8 cellular contexts compared by ENCODE assay signal in genomic region chr12:109995366-109995702, GRCh38. TPM values are rescaled to one million over a fixed set of nuclear protein-coding genes. Genes with fewer than 3 reads are reported as not detected.
DNase-seq lines count a peak whose midpoint lies in the region; ATAC-seq and TF ChIP-seq lines count a peak whose summit lies in the region.

No MANE protein-coding gene starts in this region.

- no peak for TF ChIP-seq RAD21 in IMR-90 (IDR thresholded peaks at IDR 0.05; ENCODE audit: low read length)

- H3K79me2 ChIP-seq in ACC112 (ENCODE audit: control insufficient read depth, insufficient read depth, low read length, unreplicated experiment), result peaks cover 55% of the 10 kb centered on the region

- CTCF ChIA-PET in IMR-90 (lab: Yijun Ruan, JAX), result no interaction called here

- peak overlapping the region; percentile 77 for H3K4ac ChIP-seq in IMR-90 (ENCODE audit: low read depth, low read length)

- dilution Hi-C loops in IMR-90 (cut with HindIII; ENCODE audit: low sequenced_read_pairs, unreplicated experiment), result no loop called here

- H3K27me3 ChIP-seq in ACC112 (ENCODE audit: insufficient read depth, low read length) (no peaks in the 10 kb centered on the region), IMR-90 (ENCODE audit: control insufficient read depth, insufficient read depth, low read length) (no peaks in the 10 kb centered on the region)

- H2AFZ ChIP-seq in ACC112 (ENCODE audit: low read length, unreplicated experiment) (peak overlapping the region; percentile 25), IMR-90 (replicated peaks; ENCODE audit: low read length, poor library complexity) (peak overlapping the region; percentile 91)

- BruUV-seq in IMR-90 (replicated peaks; lab: Mats Ljungman, UMichigan), result no TSS peak

- H3K9ac ChIP-seq in IMR-90 (ENCODE audit: low read depth, low read length), result peak overlapping the region; percentile 89

- H3K4me3 ChIP-seq in ACC112 (ENCODE audit: low read depth, low read length), result peak overlapping the region; percentile 88
- peak overlapping the region; percentile 85 for H3K4me3 ChIP-seq in IMR-90 (ENCODE audit: insufficient read depth, low read depth, low read length)
- H3K4me3 ChIP-seq in choroid plexus epithelial cell (ENCODE audit: low read depth, low read length), result peak overlapping the region; percentile 96

- H4K91ac ChIP-seq in IMR-90 (ENCODE audit: insufficient read depth, low read depth, low read length), result peak overlapping the region; percentile 59; the same call in 1 of the 2 replicates

- peak overlapping the region; percentile 96 for H3K23ac ChIP-seq in IMR-90 (ENCODE audit: low read depth, low read length)

- H3K14ac ChIP-seq in IMR-90 (replicated peaks; ENCODE audit: low read depth, low read length), result peak overlapping the region; percentile 93

- H2AK5ac ChIP-seq in IMR-90 (ENCODE audit: low read depth, low read length), result peak overlapping the region; percentile 74; the same call in 1 of the 2 replicates

- H3K36me3 ChIP-seq in ACC112 (ENCODE audit: insufficient read depth, low read length) (no peaks in the 10 kb centered on the region), IMR-90 (ENCODE audit: control insufficient read depth, insufficient read depth, low read length) (peaks cover 6% of the 10 kb centered on the region)

- POLR2A ChIA-PET in IMR-90 (lab: Charles Lee; ENCODE audit: unreplicated experiment), result no interaction called here

- no peak overlapping the region for H2BK15ac ChIP-seq in IMR-90 (ENCODE audit: low read depth, low read length)

- H3K9me3 ChIP-seq in IMR-90 (ENCODE audit: control insufficient read depth, insufficient read depth, low read length), result no peaks in the 10 kb centered on the region

- H3K27ac ChIP-seq in ACC112 (ENCODE audit: low read depth, low read length), result no peak overlapping the region
- peak overlapping the region; percentile 90 for H3K27ac ChIP-seq in IMR-90 (ENCODE audit: insufficient read depth, low read length)

- no peak for TF ChIP-seq POLR2A in IMR-90 (IDR thresholded peaks at IDR 0.05; ENCODE audit: low read depth, low read length)

- H2BK5ac ChIP-seq in IMR-90 (ENCODE audit: low read depth, low read length, poor library complexity, severe bottlenecking), result peak overlapping the region; percentile 86

- no peak overlapping the region for H3K18ac ChIP-seq in IMR-90 (ENCODE audit: low read depth, low read length)

- TF ChIP-seq CTCF in IMR-90 (conservative IDR thresholded peaks at IDR 0.05; ENCODE audit: low read depth, low read length) (no peak), choroid plexus epithelial cell (conservative IDR thresholded peaks at IDR 0.05; ENCODE audit: low read depth, low read length) (no peak)

- peak overlapping the region in 1 of 2 experiments; percentile 91; a peak in 2 of 4 replicates for H4K8ac ChIP-seq in IMR-90 (ENCODE audit: low read depth in 2 of 2, low read length in 2 of 2)

- no peak for DNase-seq in IMR-90
- DNase-seq in choroid plexus epithelial cell (ENCODE audit: low read depth), result no peak
- DNase-seq in myocyte (ENCODE audit: low read depth), result peak; percentile 24
- no peak for DNase-seq in NCI-H1105 treated with DMSO at 0.1 percent for 48 hours (lab: John Stamatoyannopoulos, UW)

- in situ Hi-C loops in IMR-90 (cut with MboI; ENCODE audit: low sequenced_read_pairs), result no loop called here

- peak overlapping the region; percentile 50; the same call in 1 of the 2 replicates for H3K56ac ChIP-seq in IMR-90 (ENCODE audit: extremely low read depth, insufficient read depth, low read length)

- H4K20me1 ChIP-seq in IMR-90 (ENCODE audit: insufficient read depth, low read length), result peaks cover 28% of the 10 kb centered on the region

- H3K9me1 ChIP-seq in IMR-90 (ENCODE audit: insufficient read depth, low read length), result peaks cover 8% of the 10 kb centered on the region

- ATAC-seq in IMR-90 (ENCODE audit: low read depth) (no peak), HG02852 (IDR thresholded peaks at IDR 0.05; ENCODE audit: unreplicated experiment) (no peak), HG02981 (IDR thresholded peaks at IDR 0.05; ENCODE audit: unreplicated experiment) (no peak), GM18873 (IDR thresholded peaks at IDR 0.05; ENCODE audit: low FRiP score, unreplicated experiment) (no peak)

- H4K5ac ChIP-seq in IMR-90 (ENCODE audit: low read depth, low read length), result no peak overlapping the region

- H2AK9ac ChIP-seq in IMR-90 (replicated peaks; ENCODE audit: low read depth, low read length, poor library complexity), result peak overlapping the region; percentile 96

- H3K4me2 ChIP-seq in IMR-90 (ENCODE audit: low read depth, low read length), result peak overlapping the region; percentile 98

- H2BK120ac ChIP-seq in IMR-90 (ENCODE audit: low read depth, low read length), result peak overlapping the region; percentile 32; the same call in 1 of the 2 replicates

- WGBS in IMR-90 (ENCODE audit: extremely low coverage in 2 of 2, insufficient read length in 1 of 2), 2 experiments, result 0% methylated on average over 4 of the region's 7 CpGs; no CpG with 5 or more reads in 1 of the 2 experiments

- H3K79me1 ChIP-seq in IMR-90 (ENCODE audit: low read depth in 1 of 2, low read length in 2 of 2), result peaks cover 16 to 59% of the 10 kb centered on the region in 2 experiments

- intact Hi-C loops in IMR-90 (cut with micrococcal nuclease), result loop anchor here (5.0 kb wide), 2 partner anchors 48 to 63 kb away; no protein-coding TSS in a partner anchor

- H3K4me1 ChIP-seq in ACC112 (ENCODE audit: control insufficient read depth, insufficient read depth, low read length, unreplicated experiment) (peaks cover 18% of the 10 kb centered on the region), IMR-90 (ENCODE audit: control insufficient read depth, insufficient read depth, low read length) (peaks cover 9% of the 10 kb centered on the region; the same call in 1 of the 2 replicates)

- H2BK20ac ChIP-seq in IMR-90 (ENCODE audit: low read depth, low read length), result no peak overlapping the region; the same call in 1 of the 2 replicates

TF ChIP-seq in IMR-90, 13 proteins besides CTCF, POLR2A, EP300 and RAD21:
- TF ChIP-seq NFE2L2 (IDR thresholded peaks at IDR 0.05; ENCODE audit: low read depth, low read length) (no peak), ELK1 (IDR thresholded peaks at IDR 0.05; ENCODE audit: borderline replicate concordance, low read depth, low read length) (no peak), CEBPB (IDR thresholded peaks at IDR 0.05; ENCODE audit: low read depth, low read length) (no peak), MAZ (IDR thresholded peaks at IDR 0.05; ENCODE audit: borderline replicate concordance, low read depth, low read length) (no peak), FOS (IDR thresholded peaks at IDR 0.05; ENCODE audit: low read depth, low read length) (no peak), USF2 (IDR thresholded peaks at IDR 0.05; ENCODE audit: low read depth, low read length) (no peak), RCOR1 (IDR thresholded peaks at IDR 0.05; ENCODE audit: insufficient replicate concordance, low read length) (no peak), RFX5 (IDR thresholded peaks at IDR 0.05; ENCODE audit: low read depth, low read length) (no peak), MXI1 (IDR thresholded peaks at IDR 0.05; ENCODE audit: borderline replicate concordance, low read depth, low read length) (no peak), MAFK (IDR thresholded peaks at IDR 0.05; ENCODE audit: low read depth, low read length) (no peak), CHD1 (IDR thresholded peaks at IDR 0.05; ENCODE audit: low read depth, low read length) (no peak), SMC3 (IDR thresholded peaks at IDR 0.05; ENCODE audit: low read depth, low read length) (no peak), BHLHE40 (IDR thresholded peaks at IDR 0.05; ENCODE audit: low read depth, low read length) (no peak)
TF ChIP-seq in IMR-90: peak in this region for 0.

RNA-seq across cellular contexts. Expression of gene GIT2, which starts 0.8 kb away (rescaled TPM):
- 60.5 and 71.9 TPM in 2 replicates for total RNA-seq in IMR-90 (2012; rRNA removed)
- 43.0 and 48.0 TPM in 2 replicates for polyA plus RNA-seq in IMR-90 (2012; rRNA removed)
- polyA plus RNA-seq in IMR-90 (2012; cell fraction: cytosol; rRNA removed), result 20.8 and 21.1 TPM in 2 replicates
- polyA plus RNA-seq in IMR-90 (2012; cell fraction: nucleus; rRNA removed; ENCODE audit: low replicate concordance), result 42.7 and 138 TPM in 2 replicates
- 26.7 and 34.2 TPM in 2 replicates for total RNA-seq in myocyte
- polyA plus RNA-seq in myocyte (2012), result 24.3 TPM

RNA-seq across cellular contexts. Expression of gene ANKRD13A, which starts 3.9 kb away (rescaled TPM):
- 364 and 449 TPM in 2 replicates for total RNA-seq in IMR-90 (2012; rRNA removed)
- polyA plus RNA-seq in IMR-90 (2012; rRNA removed), result 299 and 308 TPM in 2 replicates
- 51.0 and 243 TPM in 2 replicates for polyA plus RNA-seq in IMR-90 (2012; cell fraction: cytosol; rRNA removed)
- polyA plus RNA-seq in IMR-90 (2012; cell fraction: nucleus; rRNA removed; ENCODE audit: low replicate concordance), result 516 and 695 TPM in 2 replicates
- total RNA-seq in myocyte, result 52.4 and 66.6 TPM in 2 replicates
- polyA plus RNA-seq in myocyte (2012), result 27.3 TPM

RNA-seq across cellular contexts. Expression of gene C12orf76, which starts 53.0 kb away (rescaled TPM):
- total RNA-seq in IMR-90 (2012; rRNA removed), result 5.0 and 6.7 TPM in 2 replicates
- polyA plus RNA-seq in IMR-90 (2012; rRNA removed), result 6.2 and 7.1 TPM in 2 replicates
- 5.0 and 10.8 TPM in 2 replicates for polyA plus RNA-seq in IMR-90 (2012; cell fraction: cytosol; rRNA removed)
- polyA plus RNA-seq in IMR-90 (2012; cell fraction: nucleus; rRNA removed; ENCODE audit: low replicate concordance), result 8.1 and 15.5 TPM in 2 replicates
- 10.7 and 11.8 TPM in 2 replicates for total RNA-seq in myocyte
- 13.7 TPM for polyA plus RNA-seq in myocyte (2012)
